In the genomic region with DNA sequence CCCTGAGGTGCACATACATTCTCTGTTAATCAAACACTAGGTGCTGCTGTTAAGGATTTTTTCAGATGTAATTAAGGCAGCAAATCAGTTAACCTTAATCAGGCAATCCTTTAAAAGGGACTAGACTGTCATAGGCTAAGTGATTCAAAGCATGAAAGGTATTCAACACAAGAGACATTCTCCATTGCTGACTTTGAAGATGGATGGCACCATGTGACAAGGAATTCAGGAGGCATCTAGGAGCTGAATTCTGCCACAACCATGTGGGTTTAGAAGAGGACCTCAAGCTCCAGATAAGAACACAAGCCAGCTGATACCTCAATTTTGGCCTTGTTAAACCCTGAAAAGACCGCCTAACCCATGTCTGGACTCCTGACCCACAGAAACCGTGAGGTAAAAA, we compare ENCODE assay signal across 19 cellular contexts.
"Had no signal": no experiment of that assay in that cellular context is flagged by ENCODE, and none has a peak within 500 bp of the region (broad histone marks: within the 10 kb centered on the region; RNA-seq: fewer than 3 reads in every experiment).

No MANE protein-coding gene starts in this region.

- H3K27me3 ChIP-seq: adrenal gland, cardiac muscle cell, esophagus squamous epithelium, heart right ventricle, right atrium auricular region, suprapubic skin, transverse colon, vagina had no signal

- H3K4me1 Mint-ChIP-seq: nephron; stimulated activated naive CD8-positive, alpha-beta T cell treated with anti-CD3 and anti-CD28 coated beads, Interleukin-15, amount 100 ng/mL, for 72 hours had no signal

- H3K4me1 ChIP-seq: adrenal gland, esophagus squamous epithelium, right atrium auricular region, suprapubic skin, vagina had no signal

- DNase-seq: activated CD4-positive, alpha-beta T cell treated with anti-CD3 and anti-CD28 coated beads, Interleukin-2, amount 50 U/mL, for 4 hours; activated gamma-delta T cell treated with Interleukin-2 at 50 U/mL for 16 hours; adrenal gland; effector memory CD8-positive, alpha-beta T cell; esophagus squamous epithelium; heart right ventricle; nucleus accumbens; posterior cingulate gyrus; stimulated activated CD4-positive, alpha-beta T cell treated with anti-CD3 and anti-CD28 coated beads, Interleukin-15, amount 100 ng/mL, for 24 hours; stimulated activated CD4-positive, alpha-beta T cell treated with anti-CD3 and anti-CD28 coated beads, Interleukin-4, amount 100 ng/mL, for 1 hour; stimulated activated naive CD8-positive, alpha-beta T cell treated with anti-CD3 and anti-CD28 coated beads, Interleukin-15, amount 100 ng/mL, for 72 hours; transverse colon; WERI-Rb-1 had no signal

- ATAC-seq: activated naive CD4-positive, alpha-beta T cell treated with anti-CD3 and anti-CD28 coated beads, Interleukin-2, amount 50 U/mL, for 72 hours; effector memory CD8-positive, alpha-beta T cell; heart right ventricle; stimulated activated naive CD8-positive, alpha-beta T cell treated with anti-CD3 and anti-CD28 coated beads, Interleukin-15, amount 100 ng/mL, for 72 hours had no signal

- H3K9me3 Mint-ChIP-seq: activated naive CD4-positive, alpha-beta T cell treated with anti-CD3 and anti-CD28 coated beads, Interleukin-2, amount 50 U/mL, for 72 hours; effector memory CD8-positive, alpha-beta T cell; nephron; stimulated activated naive CD8-positive, alpha-beta T cell treated with anti-CD3 and anti-CD28 coated beads, Interleukin-15, amount 100 ng/mL, for 72 hours had no signal

- H3K27ac ChIP-seq: adrenal gland, cardiac muscle cell, esophagus squamous epithelium, heart right ventricle, right atrium auricular region, suprapubic skin, transverse colon, vagina, WERI-Rb-1 had no signal

- H3K27ac Mint-ChIP-seq: nephron had no signal

- H3K4me3 Mint-ChIP-seq: effector memory CD8-positive, alpha-beta T cell; nephron; stimulated activated naive CD8-positive, alpha-beta T cell treated with anti-CD3 and anti-CD28 coated beads, Interleukin-15, amount 100 ng/mL, for 72 hours had no signal

- H3K27me3 Mint-ChIP-seq: effector memory CD8-positive, alpha-beta T cell; stimulated activated naive CD8-positive, alpha-beta T cell treated with anti-CD3 and anti-CD28 coated beads, Interleukin-15, amount 100 ng/mL, for 72 hours had no signal

- H3K4me3 ChIP-seq: adrenal gland, cardiac muscle cell, esophagus squamous epithelium, heart right ventricle, right atrium auricular region, suprapubic skin, transverse colon, vagina had no signal

- H3K9me3 ChIP-seq: adrenal gland, esophagus squamous epithelium, heart right ventricle, right atrium auricular region, suprapubic skin, transverse colon, vagina had no signal
